17 cellular contexts compared by ENCODE assay signal in genomic region chr22:35996596-35996995, GRCh38. TPM values are rescaled to one million over a fixed set of nuclear protein-coding genes. Genes with fewer than 3 reads are reported as not detected.
DNase-seq lines count a peak whose midpoint lies in the region; FAIRE-seq and TF ChIP-seq lines count a peak whose summit lies in the region.
"Had no signal": no experiment of that assay in that cellular context is flagged by ENCODE, and none has a peak within 500 bp of the region (broad histone marks: within the 10 kb centered on the region; RNA-seq: fewer than 3 reads in every experiment).

No MANE protein-coding gene starts in this region.

- H3K4me3 ChIP-seq in GM23248 (no peak overlapping the region), astrocyte (ENCODE audit: insufficient read depth, low read depth, low read length) (no peak overlapping the region), mesodermal cell (ENCODE audit: extremely low read depth, insufficient read depth, low read length, poor library complexity, severe bottlenecking) (no peak overlapping the region), smooth muscle cell (no peak overlapping the region)

- H3K9me3 Mint-ChIP-seq in astrocyte (ENCODE audit: unreplicated experiment) = no peaks in the 10 kb centered on the region
- no peaks in the 10 kb centered on the region for H3K9me3 Mint-ChIP-seq in T-helper 2 cell treated with Interferon-gamma antibody and Interleukin-4, amounts not matched to agents 5 μg/mL and 100 μg/mL, for 36 hours
- H3K9me3 Mint-ChIP-seq: activated CD4-positive, alpha-beta T cell treated with anti-CD3 and anti-CD28 coated beads, Interleukin-2, amount 10 ng/mL, durations not matched to agents 7 days and 5 days; central memory CD8-positive, alpha-beta T cell; effector memory CD8-positive, alpha-beta T cell had no signal

- H2AFZ ChIP-seq in GM23248 (no peak overlapping the region), astrocyte (ENCODE audit: low read depth, low read length) (no peak overlapping the region), smooth muscle cell (ENCODE audit: low read depth) (no peak overlapping the region)
- H2AFZ ChIP-seq: parathyroid adenoma had no signal

- FAIRE-seq in astrocyte (lab: Jason Lieb, UNC) = no peak
- FAIRE-seq: GM18507, urothelium cell line had no signal

- no peaks in the 10 kb centered on the region for H3K9me2 ChIP-seq in GM23248 (ENCODE audit: insufficient read depth)

- DNase-seq in GM23248 (no peak), astrocyte (ENCODE audit: low read depth) (no peak), smooth muscle cell (lab: John Stamatoyannopoulos, UW; ENCODE audit: unreplicated experiment) (no peak), hippocampal formation (lab: John Stamatoyannopoulos, UW) (no peak), KBM-7 (no peak)
- DNase-seq in T-helper 2 cell treated with Interferon-gamma antibody and Interleukin-4, amounts not matched to agents 5 μg/mL and 100 μg/mL, for 36 hours (ENCODE audit: low spot score) = no peak
- no peak for DNase-seq in activated CD4-positive, CD25-positive, alpha-beta regulatory T cell treated with anti-CD3 and anti-CD28 coated beads, Interleukin-2, amount 50 U/mL, for 72 hours
- DNase-seq: activated CD4-positive, alpha-beta T cell treated with anti-CD3 and anti-CD28 coated beads, Interleukin-2, amount 10 ng/mL, durations not matched to agents 7 days and 5 days; activated gamma-delta T cell treated with Interleukin-2 at 50 U/mL for 16 hours; effector memory CD8-positive, alpha-beta T cell; NCI-H82; stimulated activated CD4-positive, alpha-beta T cell treated with anti-CD3 and anti-CD28 coated beads, Interleukin-12 subunit alpha, Interleukin-12 subunit beta, amount 100 ng/mL, for 4 hours had no signal

- in situ Hi-C loops in GM23248 (cut with MboI) = no loop called here
- in situ Hi-C loops in KBM-7 (cut with MboI; ENCODE audit: low pct_unique_long_range_greater_than_20kb, low sequenced_read_pairs) = no loop called here

- peaks cover 4% of the 10 kb centered on the region for H3K36me3 Mint-ChIP-seq in astrocyte (ENCODE audit: low read depth, unreplicated experiment)
- H3K36me3 Mint-ChIP-seq in T-helper 2 cell treated with Interferon-gamma antibody and Interleukin-4, amounts not matched to agents 5 μg/mL and 100 μg/mL, for 36 hours (ENCODE audit: low read depth) = no peaks in the 10 kb centered on the region

- H3K27me3 Mint-ChIP-seq in astrocyte (ENCODE audit: low read depth, unreplicated experiment) = no peaks in the 10 kb centered on the region
- peaks cover 10% of the 10 kb centered on the region for H3K27me3 Mint-ChIP-seq in T-helper 2 cell treated with Interferon-gamma antibody and Interleukin-4, amounts not matched to agents 5 μg/mL and 100 μg/mL, for 36 hours (ENCODE audit: low read depth)

- H3K27ac Mint-ChIP-seq in astrocyte (ENCODE audit: unreplicated experiment) = no peak overlapping the region
- H3K27ac Mint-ChIP-seq in T-helper 2 cell treated with Interferon-gamma antibody and Interleukin-4, amounts not matched to agents 5 μg/mL and 100 μg/mL, for 36 hours = no peak overlapping the region
- H3K27ac Mint-ChIP-seq: activated CD4-positive, alpha-beta T cell treated with anti-CD3 and anti-CD28 coated beads, Interleukin-2, amount 10 ng/mL, durations not matched to agents 7 days and 5 days; effector memory CD8-positive, alpha-beta T cell had no signal

- H3K4me2 ChIP-seq in GM23248 (ENCODE audit: unreplicated experiment) = peak overlapping the region; percentile 86
- peak overlapping the region; percentile 75 for H3K4me2 ChIP-seq in astrocyte (ENCODE audit: low read length)
- H3K4me2 ChIP-seq in smooth muscle cell = peak overlapping the region; percentile 48

- H3K4me1 ChIP-seq in GM23248 (ENCODE audit: insufficient read depth) (peaks cover 32% of the 10 kb centered on the region), astrocyte (ENCODE audit: insufficient read depth, low read length) (peaks cover 26% of the 10 kb centered on the region), mesodermal cell (ENCODE audit: control insufficient read depth, insufficient read depth, low read length, poor library complexity, severe bottlenecking) (peaks cover 22% of the 10 kb centered on the region), smooth muscle cell (ENCODE audit: low read depth) (peaks cover 7% of the 10 kb centered on the region)

- H3K9me3 ChIP-seq in GM23248 (ENCODE audit: low read depth) = no peaks in the 10 kb centered on the region
- H3K9me3 ChIP-seq in astrocyte (ENCODE audit: insufficient read depth, low read depth, low read length) = no peaks in the 10 kb centered on the region
- H3K9me3 ChIP-seq in mesodermal cell (ENCODE audit: control insufficient read depth, low read length) = peaks cover 4% of the 10 kb centered on the region
- H3K9me3 ChIP-seq in smooth muscle cell (replicated peaks; ENCODE audit: low read depth) = no peaks in the 10 kb centered on the region

- H3K9ac ChIP-seq in GM23248 (0 out of 2 replicates have a peak overlapping the region, but pooled peaks have one; percentile 44), astrocyte (ENCODE audit: low read length) (no peak overlapping the region), smooth muscle cell (ENCODE audit: low read depth) (no peak overlapping the region)
- H3K9ac ChIP-seq: parathyroid adenoma had no signal

- H3K27ac ChIP-seq in GM23248 (peak overlapping the region; percentile 80), astrocyte (ENCODE audit: low read depth, low read length) (peak overlapping the region; percentile 68), mesodermal cell (ENCODE audit: low read depth, low read length, severe bottlenecking) (peak overlapping the region; percentile 93), smooth muscle cell (ENCODE audit: low read depth) (peak overlapping the region; percentile 88)

- H3K36me3 ChIP-seq in GM23248 (ENCODE audit: low read depth) = no peaks in the 10 kb centered on the region
- H3K36me3 ChIP-seq in astrocyte (ENCODE audit: insufficient read depth, low read length) = no peaks in the 10 kb centered on the region
- H3K36me3 ChIP-seq in mesodermal cell (ENCODE audit: control insufficient read depth, insufficient read depth, low read length) = peaks cover 22% of the 10 kb centered on the region
- no peaks in the 10 kb centered on the region for H3K36me3 ChIP-seq in smooth muscle cell (ENCODE audit: low read depth)

- H3F3A ChIP-seq in GM23248 (ENCODE audit: insufficient read depth) (peaks cover 53% of the 10 kb centered on the region), smooth muscle cell (ENCODE audit: low read depth) (peaks cover 32% of the 10 kb centered on the region)

- H3K79me2 ChIP-seq in GM23248 (ENCODE audit: insufficient read depth) (peaks cover 79% of the 10 kb centered on the region), astrocyte (ENCODE audit: insufficient read depth, low read length) (peaks cover 73% of the 10 kb centered on the region), smooth muscle cell (ENCODE audit: low read depth) (peaks cover 75% of the 10 kb centered on the region)

- H3K4me3 Mint-ChIP-seq in astrocyte (ENCODE audit: unreplicated experiment) = no peak overlapping the region
- no peak overlapping the region for H3K4me3 Mint-ChIP-seq in T-helper 2 cell treated with Interferon-gamma antibody and Interleukin-4, amounts not matched to agents 5 μg/mL and 100 μg/mL, for 36 hours
- H3K4me3 Mint-ChIP-seq: activated CD4-positive, alpha-beta T cell treated with anti-CD3 and anti-CD28 coated beads, Interleukin-2, amount 10 ng/mL, durations not matched to agents 7 days and 5 days; central memory CD8-positive, alpha-beta T cell; effector memory CD8-positive, alpha-beta T cell had no signal

- H3K27me3 ChIP-seq in GM23248 (replicated peaks; ENCODE audit: insufficient read depth) = no peaks in the 10 kb centered on the region
- no peaks in the 10 kb centered on the region for H3K27me3 ChIP-seq in astrocyte (ENCODE audit: insufficient read depth, low read length)
- no peaks in the 10 kb centered on the region for H3K27me3 ChIP-seq in smooth muscle cell (ENCODE audit: low read depth)

- H4K20me1 ChIP-seq in GM23248 (ENCODE audit: insufficient read depth) (no peaks in the 10 kb centered on the region), astrocyte (ENCODE audit: insufficient read depth, low read length) (peaks cover 44% of the 10 kb centered on the region), smooth muscle cell (ENCODE audit: low read depth) (peaks cover 70% of the 10 kb centered on the region)

- TF ChIP-seq CTCF in astrocyte (IDR thresholded peaks at IDR 0.05; ENCODE audit: insufficient read depth, low read depth, low read length) (no peak), smooth muscle cell (IDR thresholded peaks at IDR 0.05; ENCODE audit: borderline replicate concordance, insufficient read depth, poor library complexity, severe bottlenecking) (no peak)

- 42 to 44% methylated on average over 1 of the region's 1 CpG for WGBS in GM23248 (ENCODE audit: low coverage in 1 of 2, low lambda C conversion rate in 2 of 2, missing lambda C conversion rate in 2 of 2), 2 experiments
- 80 to 100% methylated on average over 1 of the region's 1 CpG for WGBS in mesodermal cell (ENCODE audit: insufficient coverage in 2 of 2), 2 experiments
- WGBS in smooth muscle cell (ENCODE audit: low lambda C conversion rate) = 56% methylated on average over 1 of the region's 1 CpG

- peaks cover 23% of the 10 kb centered on the region for H3K4me1 Mint-ChIP-seq in astrocyte (ENCODE audit: low read depth, unreplicated experiment)
- no peaks in the 10 kb centered on the region for H3K4me1 Mint-ChIP-seq in T-helper 2 cell treated with Interferon-gamma antibody and Interleukin-4, amounts not matched to agents 5 μg/mL and 100 μg/mL, for 36 hours (ENCODE audit: low read depth)
- H3K4me1 Mint-ChIP-seq: activated CD4-positive, alpha-beta T cell treated with anti-CD3 and anti-CD28 coated beads, Interleukin-2, amount 10 ng/mL, durations not matched to agents 7 days and 5 days; central memory CD8-positive, alpha-beta T cell had no signal

RNA-seq across cellular contexts. Expression of gene RBFOX2, which starts 32.0 kb away (rescaled TPM):
- 136 and 139 TPM in 2 replicates for total RNA-seq in GM23248 (2014; rRNA removed; shearing (Covaris generic))
- polyA plus RNA-seq in GM23248 (2016; fragmentation: Nextera tagmentation; extraction: Ambion mirVana) = 127 and 135 TPM in 2 replicates
- 169 and 177 TPM in 2 replicates for total RNA-seq in astrocyte
- polyA plus RNA-seq in mesodermal cell (2013, experiment 1 of 2) = 183 TPM
- polyA plus RNA-seq in mesodermal cell (2013, experiment 2 of 2) = 165 TPM
- 144 and 168 TPM in 2 replicates for total RNA-seq in smooth muscle cell
- 128 and 151 TPM in 2 replicates for polyA plus RNA-seq in smooth muscle cell
